Comparison of ENCODE assay signal across 23 cellular contexts in genomic region chr13:43544011-43544410, GRCh38.
A peak's percentile ranks its signal among the peaks of the same experiment; 100 is the strongest.
DNase-seq lines count a peak whose midpoint lies in the region; ATAC-seq, FAIRE-seq and TF ChIP-seq lines count a peak whose summit lies in the region.
"Had no signal": no experiment of that assay in that cellular context is flagged by ENCODE, and none has a peak within 500 bp of the region (broad histone marks: within the 10 kb centered on the region; RNA-seq: fewer than 3 reads in every experiment).

No MANE protein-coding gene starts in this region.

- DNase-seq in LHCN-M2 (ENCODE audit: low read depth) (peak; percentile 39), brain microvascular endothelial cell (peak; percentile 56), kidney tubule cell (ENCODE audit: low spot score) (peak; percentile 44), D721Med (ENCODE audit: insufficient read length, low spot score) (no peak)
- DNase-seq in stimulated activated CD4-positive, alpha-beta T cell treated with anti-CD3 and anti-CD28 coated beads, Interleukin-1b, Interleukin-23, amount 100 ng/mL, for 48 hours: no peak
- DNase-seq: activated gamma-delta T cell treated with Interleukin-2 at 50 U/mL for 16 hours; anterior cingulate cortex; CD8-positive, alpha-beta memory T cell; Kasumi-1; left ventricle myocardium superior; NCI-H1417 treated with DMSO at 0.1 percent for 48 hours; Peyer's patch; right lobe of liver; stimulated activated CD4-positive, alpha-beta T cell treated with anti-CD3 and anti-CD28 coated beads, Interleukin-2, amount 100 ng/mL, for 24 hours; stomach; SW 1271; upper lobe of right lung had no signal

- FAIRE-seq in D721Med (lab: Jason Lieb, UNC): no peak
- FAIRE-seq: endometrium, TTC549 had no signal

- in situ Hi-C loops in brain microvascular endothelial cell (cut with HindIII; ENCODE audit: low pct_ligation_motif_present, low sequenced_read_pairs): no loop called here

- no peaks in the 10 kb centered on the region for H3K36me3 ChIP-seq in brain microvascular endothelial cell (replicated peaks)
- H3K36me3 ChIP-seq: Peyer's patch, right lobe of liver, stomach, upper lobe of right lung had no signal

- H3K27ac ChIP-seq in C4-2B: peak overlapping the region; percentile 77
- no peak overlapping the region for H3K27ac ChIP-seq in brain microvascular endothelial cell
- H3K27ac ChIP-seq: coronary artery, Peyer's patch, right lobe of liver, upper lobe of right lung had no signal

- no peak for TF ChIP-seq CTCF in C4-2B (conservative IDR thresholded peaks at IDR 0.05)
- no peak for TF ChIP-seq CTCF in brain microvascular endothelial cell (IDR thresholded peaks at IDR 0.05; ENCODE audit: low read depth, low read length, missing control alignments)
- TF ChIP-seq CTCF in D721Med (IDR thresholded peaks at IDR 0.05; ENCODE audit: insufficient read depth, missing control alignments): no peak

- H3K4me3 ChIP-seq in brain microvascular endothelial cell (ENCODE audit: low read depth, low read length): no peak overlapping the region
- H3K4me3 ChIP-seq: coronary artery, Peyer's patch, right lobe of liver, stomach, upper lobe of right lung had no signal

- H3K27me3 ChIP-seq in brain microvascular endothelial cell (replicated peaks): no peaks in the 10 kb centered on the region
- H3K27me3 ChIP-seq: Peyer's patch, right lobe of liver, stomach, upper lobe of right lung had no signal

- ATAC-seq in HG03175 (IDR thresholded peaks at IDR 0.05; ENCODE audit: unreplicated experiment) (no peak), HG02571 (IDR thresholded peaks at IDR 0.05; ENCODE audit: unreplicated experiment) (no peak)
- ATAC-seq: left ventricle myocardium superior, right lobe of liver, upper lobe of right lung had no signal

Comparison
In these comparisons a context has a peak if more than half of its experiments do, and no peak if none do; other contexts are left out.
1. DNase-seq: peak in LHCN-M2 (single experiment), brain microvascular endothelial cell (single experiment) and kidney tubule cell (single experiment); none in stimulated activated CD4-positive, alpha-beta T cell treated with anti-CD3 and anti-CD28 coated beads, Interleukin-1b, Interleukin-23, amount 100 ng/mL, for 48 hours (single experiment) and D721Med (single experiment).